ENCODE assay signal across 8 cellular contexts in genomic region chr14:20681348-20682126, GRCh38. TPM values are rescaled to one million over a fixed set of nuclear protein-coding genes. Genes with fewer than 3 reads are reported as not detected.
A peak's percentile ranks its signal among the peaks of the same experiment; 100 is the strongest.
DNase-seq lines count a peak whose midpoint lies in the region; ATAC-seq and TF ChIP-seq lines count a peak whose summit lies in the region.

No MANE protein-coding gene starts in this region.

- peak overlapping the region; percentile 82 for H3K4me3 ChIP-seq in HFF-Myc (replicated peaks; ENCODE audit: low read depth, low read length)

- H3K4me3 Mint-ChIP-seq in chondrocyte (ENCODE audit: unreplicated experiment): no peak overlapping the region

- DNase-seq in EL (peak; percentile 92), HFF-Myc (ENCODE audit: extremely low read depth, low read depth) (peak; percentile 84), NCI-H2171 treated with DMSO at 0.1 percent for 48 hours (lab: John Stamatoyannopoulos, UW) (peak; percentile 90), cerebellum (ENCODE audit: low spot score) (peak; percentile 71), kidney glomerular epithelial cell (lab: John Stamatoyannopoulos, UW) (peak; percentile 97), chondrocyte (ENCODE audit: low spot score) (no peak)
- DNase-seq in stimulated activated CD4-positive, alpha-beta T cell treated with anti-CD3 and anti-CD28 coated beads, Interleukin-15, amount 100 ng/mL, for 24 hours: peak; percentile 90

- H3K36me3 Mint-ChIP-seq in chondrocyte (ENCODE audit: low read depth): no peaks in the 10 kb centered on the region

- peak; percentile 14 to 21 for ATAC-seq in activated CD4-positive, CD25-positive, alpha-beta regulatory T cell treated with anti-CD3 and anti-CD28 coated beads, Interleukin-2, amount 50 U/mL, for 24 hours

- H3K27ac Mint-ChIP-seq in chondrocyte (ENCODE audit: unreplicated experiment): no peak overlapping the region

- peaks cover 34% of the 10 kb centered on the region for H3K4me1 Mint-ChIP-seq in chondrocyte (ENCODE audit: low read depth)

- H3K27me3 Mint-ChIP-seq in chondrocyte (ENCODE audit: low read depth): peaks cover 4% of the 10 kb centered on the region

- TF ChIP-seq CTCF in HFF-Myc (IDR thresholded peaks at IDR 0.05; ENCODE audit: low read depth, low read length, missing control alignments) (no peak), chondrocyte (IDR thresholded peaks at IDR 0.05) (no peak)

- no peaks in the 10 kb centered on the region for H3K9me3 Mint-ChIP-seq in chondrocyte (ENCODE audit: low read depth)

RNA-seq across cellular contexts. Expression of gene RNASE4, which starts 2.8 kb away (rescaled TPM):
- 2.6 TPM for total RNA-seq in cerebellum
- total RNA-seq in chondrocyte: 23.6 to 32.1 TPM (median 28.5 TPM) in 3 replicates

RNA-seq across cellular contexts. Expression of gene ANG, which starts 7.0 kb away (rescaled TPM):
- total RNA-seq in cerebellum (1.5 TPM), chondrocyte (7.3 to 10.2 TPM (median 9.1 TPM) in 3 replicates)

RNA-seq across cellular contexts. Expression of gene OR6S1, which starts 40.0 kb away (rescaled TPM):
- total RNA-seq in cerebellum (not detected), chondrocyte (not detected in 3 replicates)
